In the genomic region with DNA sequence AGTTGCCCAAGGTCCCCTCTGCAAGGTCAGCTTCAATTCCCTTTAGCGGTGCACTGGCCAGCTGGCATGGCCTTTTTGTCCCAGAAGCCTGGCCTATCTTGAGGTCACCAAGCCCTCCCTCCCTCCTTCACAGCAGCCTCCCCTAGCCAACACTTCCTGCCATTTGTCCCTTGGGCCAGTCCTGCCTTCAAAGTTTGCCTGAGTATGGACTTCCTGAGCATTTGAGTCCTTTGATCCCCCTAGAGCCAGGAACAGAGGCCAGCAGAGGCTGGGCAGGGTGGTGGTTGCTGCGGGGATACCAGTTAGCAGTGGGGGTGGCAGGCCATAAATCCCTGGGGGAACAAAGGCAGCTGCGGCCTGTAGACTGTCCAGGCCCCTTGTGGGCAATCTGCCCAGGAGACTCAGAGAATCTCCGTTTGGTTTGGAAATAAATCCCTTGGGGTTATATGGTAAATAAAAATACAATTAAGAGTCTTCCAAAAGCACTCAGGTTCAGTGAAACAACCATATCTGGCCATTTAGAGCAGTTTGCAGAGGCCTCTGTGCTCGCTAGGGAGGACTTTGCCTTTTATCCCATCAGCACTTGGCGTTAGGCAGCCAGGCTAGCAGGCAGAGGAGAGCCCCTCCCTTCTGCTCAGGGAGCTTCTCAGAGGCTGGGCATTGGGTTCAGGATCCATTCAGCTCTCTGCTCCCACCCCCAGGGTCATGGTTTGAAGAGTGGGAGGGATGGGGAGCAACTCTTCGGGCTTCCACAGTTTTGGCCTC, we compare ENCODE assay signal across 1 cellular context.
TF ChIP-seq lines count a peak whose summit lies in the region.

No MANE protein-coding gene starts in this region.

TF ChIP-seq in HepG2, 621 proteins besides CTCF, POLR2A, EP300 and RAD21 (continued from another document and continues in another):
- TF ChIP-seq, protein P1, sequence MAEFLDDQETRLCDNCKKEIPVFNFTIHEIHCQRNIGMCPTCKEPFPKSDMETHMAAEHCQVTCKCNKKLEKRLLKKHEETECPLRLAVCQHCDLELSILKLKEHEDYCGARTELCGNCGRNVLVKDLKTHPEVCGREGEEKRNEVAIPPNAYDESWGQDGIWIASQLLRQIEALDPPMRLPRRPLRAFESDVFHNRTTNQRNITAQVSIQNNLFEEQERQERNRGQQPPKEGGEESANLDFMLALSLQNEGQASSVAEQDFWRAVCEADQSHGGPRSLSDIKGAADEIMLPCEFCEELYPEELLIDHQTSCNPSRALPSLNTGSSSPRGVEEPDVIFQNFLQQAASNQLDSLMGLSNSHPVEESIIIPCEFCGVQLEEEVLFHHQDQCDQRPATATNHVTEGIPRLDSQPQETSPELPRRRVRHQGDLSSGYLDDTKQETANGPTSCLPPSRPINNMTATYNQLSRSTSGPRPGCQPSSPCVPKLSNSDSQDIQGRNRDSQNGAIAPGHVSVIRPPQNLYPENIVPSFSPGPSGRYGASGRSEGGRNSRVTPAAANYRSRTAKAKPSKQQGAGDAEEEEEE (CRISPR knock-in tag; IDR thresholded peaks at IDR 0.05; ENCODE audit: borderline replicate concordance), result peak; percentile 67; the same call in 1 of the 2 replicates
- TF ChIP-seq NFIC (IDR thresholded peaks at IDR 0.05; ENCODE audit: low read length) (no peak), SIN3B (IDR thresholded peaks at IDR 0.05; ENCODE audit: low read length) (no peak), ZNF773 (CRISPR knock-in tag; IDR thresholded peaks at IDR 0.05; ENCODE audit: borderline replicate concordance) (no peak), PHF5A (CRISPR knock-in tag; IDR thresholded peaks at IDR 0.05; ENCODE audit: low read depth, unreplicated experiment) (no peak), ZNF263 (CRISPR knock-in tag; IDR thresholded peaks at IDR 0.05) (peak; percentile 94), ZNF768 (CRISPR knock-in tag; IDR thresholded peaks at IDR 0.05) (no peak), YEATS2 (CRISPR knock-in tag; IDR thresholded peaks at IDR 0.05; ENCODE audit: borderline replicate concordance) (peak; percentile 41; the same call in 1 of the 2 replicates), FIP1L1 (IDR thresholded peaks at IDR 0.05; ENCODE audit: borderline replicate concordance, insufficient read depth, low read depth, low read length) (no peak), YY1 (IDR thresholded peaks at IDR 0.05; ENCODE audit: insufficient read depth, insufficient replicate concordance, low read depth, low read length) (no peak), MAFG (CRISPR knock-in tag; IDR thresholded peaks at IDR 0.05) (no peak), RELA (CRISPR knock-in tag; IDR thresholded peaks at IDR 0.05) (no peak), SPEN (CRISPR knock-in tag; IDR thresholded peaks at IDR 0.05; ENCODE audit: low read depth) (peak; percentile 55; the same call in 1 of the 2 replicates), ZNF749 (CRISPR knock-in tag; IDR thresholded peaks at IDR 0.05; ENCODE audit: borderline replicate concordance) (no peak), ZNF33B (CRISPR knock-in tag; IDR thresholded peaks at IDR 0.05) (no peak; the same call in 1 of the 2 replicates), ZNF549 (CRISPR knock-in tag; IDR thresholded peaks at IDR 0.05) (no peak), KMT2B (CRISPR knock-in tag; IDR thresholded peaks at IDR 0.05) (no peak), NR1H2 (CRISPR knock-in tag; IDR thresholded peaks at IDR 0.05; ENCODE audit: borderline replicate concordance, low read depth) (no peak), SMARCC2 (IDR thresholded peaks at IDR 0.05) (no peak), ZFP62 (CRISPR knock-in tag; IDR thresholded peaks at IDR 0.05) (no peak), NBN (conservative IDR thresholded peaks at IDR 0.05) (no peak), TAF1 (CRISPR knock-in tag; IDR thresholded peaks at IDR 0.05) (peak; percentile 30), SRSF4 (IDR thresholded peaks at IDR 0.05; ENCODE audit: low read depth, low read length, poor library complexity, severe bottlenecking) (no peak), ZKSCAN1 (IDR thresholded peaks at IDR 0.05; ENCODE audit: low read length) (no peak), TGIF2 (CRISPR knock-in tag; IDR thresholded peaks at IDR 0.05) (no peak), ZKSCAN8 (CRISPR knock-in tag; IDR thresholded peaks at IDR 0.05; ENCODE audit: borderline replicate concordance) (no peak), FOXC1 (CRISPR knock-in tag; IDR thresholded peaks at IDR 0.05; ENCODE audit: borderline replicate concordance) (no peak)
- TF ChIP-seq, protein P2, sequence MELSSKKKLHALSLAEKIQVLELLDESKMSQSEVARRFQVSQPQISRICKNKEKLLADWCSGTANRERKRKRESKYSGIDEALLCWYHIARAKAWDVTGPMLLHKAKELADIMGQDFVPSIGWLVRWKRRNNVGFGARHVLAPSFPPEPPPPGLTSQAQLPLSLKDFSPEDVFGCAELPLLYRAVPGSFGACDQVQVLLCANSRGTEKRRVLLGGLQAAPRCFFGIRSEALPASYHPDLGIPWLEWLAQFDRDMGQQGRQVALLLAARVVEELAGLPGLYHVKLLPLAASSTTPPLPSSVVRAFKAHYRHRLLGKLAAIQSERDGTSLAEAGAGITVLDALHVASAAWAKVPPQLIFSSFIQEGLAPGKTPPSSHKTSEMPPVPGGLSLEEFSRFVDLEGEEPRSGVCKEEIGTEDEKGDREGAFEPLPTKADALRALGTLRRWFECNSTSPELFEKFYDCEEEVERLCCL (CRISPR knock-in tag; IDR thresholded peaks at IDR 0.05; ENCODE audit: borderline replicate concordance), result no peak
- TF ChIP-seq, protein P3, sequence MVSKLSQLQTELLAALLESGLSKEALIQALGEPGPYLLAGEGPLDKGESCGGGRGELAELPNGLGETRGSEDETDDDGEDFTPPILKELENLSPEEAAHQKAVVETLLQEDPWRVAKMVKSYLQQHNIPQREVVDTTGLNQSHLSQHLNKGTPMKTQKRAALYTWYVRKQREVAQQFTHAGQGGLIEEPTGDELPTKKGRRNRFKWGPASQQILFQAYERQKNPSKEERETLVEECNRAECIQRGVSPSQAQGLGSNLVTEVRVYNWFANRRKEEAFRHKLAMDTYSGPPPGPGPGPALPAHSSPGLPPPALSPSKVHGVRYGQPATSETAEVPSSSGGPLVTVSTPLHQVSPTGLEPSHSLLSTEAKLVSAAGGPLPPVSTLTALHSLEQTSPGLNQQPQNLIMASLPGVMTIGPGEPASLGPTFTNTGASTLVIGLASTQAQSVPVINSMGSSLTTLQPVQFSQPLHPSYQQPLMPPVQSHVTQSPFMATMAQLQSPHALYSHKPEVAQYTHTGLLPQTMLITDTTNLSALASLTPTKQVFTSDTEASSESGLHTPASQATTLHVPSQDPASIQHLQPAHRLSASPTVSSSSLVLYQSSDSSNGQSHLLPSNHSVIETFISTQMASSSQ (IDR thresholded peaks at IDR 0.05; ENCODE audit: low read depth), result no peak
- TF ChIP-seq, protein P3 (CRISPR knock-in tag; IDR thresholded peaks at IDR 0.05; ENCODE audit: borderline replicate concordance), result no peak
- TF ChIP-seq, protein P4, sequence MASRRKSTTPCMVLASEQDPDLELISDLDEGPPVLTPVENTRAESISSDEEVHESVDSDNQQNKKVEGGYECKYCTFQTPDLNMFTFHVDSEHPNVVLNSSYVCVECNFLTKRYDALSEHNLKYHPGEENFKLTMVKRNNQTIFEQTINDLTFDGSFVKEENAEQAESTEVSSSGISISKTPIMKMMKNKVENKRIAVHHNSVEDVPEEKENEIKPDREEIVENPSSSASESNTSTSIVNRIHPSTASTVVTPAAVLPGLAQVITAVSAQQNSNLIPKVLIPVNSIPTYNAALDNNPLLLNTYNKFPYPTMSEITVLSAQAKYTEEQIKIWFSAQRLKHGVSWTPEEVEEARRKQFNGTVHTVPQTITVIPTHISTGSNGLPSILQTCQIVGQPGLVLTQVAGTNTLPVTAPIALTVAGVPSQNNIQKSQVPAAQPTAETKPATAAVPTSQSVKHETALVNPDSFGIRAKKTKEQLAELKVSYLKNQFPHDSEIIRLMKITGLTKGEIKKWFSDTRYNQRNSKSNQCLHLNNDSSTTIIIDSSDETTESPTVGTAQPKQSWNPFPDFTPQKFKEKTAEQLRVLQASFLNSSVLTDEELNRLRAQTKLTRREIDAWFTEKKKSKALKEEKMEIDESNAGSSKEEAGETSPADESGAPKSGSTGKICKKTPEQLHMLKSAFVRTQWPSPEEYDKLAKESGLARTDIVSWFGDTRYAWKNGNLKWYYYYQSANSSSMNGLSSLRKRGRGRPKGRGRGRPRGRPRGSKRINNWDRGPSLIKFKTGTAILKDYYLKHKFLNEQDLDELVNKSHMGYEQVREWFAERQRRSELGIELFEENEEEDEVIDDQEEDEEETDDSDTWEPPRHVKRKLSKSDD (CRISPR knock-in tag; IDR thresholded peaks at IDR 0.05; ENCODE audit: low read depth), result no peak
- TF ChIP-seq, protein P5, sequence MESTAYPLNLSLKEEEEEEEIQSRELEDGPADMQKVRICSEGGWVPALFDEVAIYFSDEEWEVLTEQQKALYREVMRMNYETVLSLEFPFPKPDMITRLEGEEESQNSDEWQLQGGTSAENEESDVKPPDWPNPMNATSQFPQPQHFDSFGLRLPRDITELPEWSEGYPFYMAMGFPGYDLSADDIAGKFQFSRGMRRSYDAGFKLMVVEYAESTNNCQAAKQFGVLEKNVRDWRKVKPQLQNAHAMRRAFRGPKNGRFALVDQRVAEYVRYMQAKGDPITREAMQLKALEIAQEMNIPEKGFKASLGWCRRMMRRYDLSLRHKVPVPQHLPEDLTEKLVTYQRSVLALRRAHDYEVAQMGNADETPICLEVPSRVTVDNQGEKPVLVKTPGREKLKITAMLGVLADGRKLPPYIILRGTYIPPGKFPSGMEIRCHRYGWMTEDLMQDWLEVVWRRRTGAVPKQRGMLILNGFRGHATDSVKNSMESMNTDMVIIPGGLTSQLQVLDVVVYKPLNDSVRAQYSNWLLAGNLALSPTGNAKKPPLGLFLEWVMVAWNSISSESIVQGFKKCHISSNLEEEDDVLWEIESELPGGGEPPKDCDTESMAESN (CRISPR knock-in tag; conservative IDR thresholded peaks at IDR 0.05), result no peak
- TF ChIP-seq, protein P6, sequence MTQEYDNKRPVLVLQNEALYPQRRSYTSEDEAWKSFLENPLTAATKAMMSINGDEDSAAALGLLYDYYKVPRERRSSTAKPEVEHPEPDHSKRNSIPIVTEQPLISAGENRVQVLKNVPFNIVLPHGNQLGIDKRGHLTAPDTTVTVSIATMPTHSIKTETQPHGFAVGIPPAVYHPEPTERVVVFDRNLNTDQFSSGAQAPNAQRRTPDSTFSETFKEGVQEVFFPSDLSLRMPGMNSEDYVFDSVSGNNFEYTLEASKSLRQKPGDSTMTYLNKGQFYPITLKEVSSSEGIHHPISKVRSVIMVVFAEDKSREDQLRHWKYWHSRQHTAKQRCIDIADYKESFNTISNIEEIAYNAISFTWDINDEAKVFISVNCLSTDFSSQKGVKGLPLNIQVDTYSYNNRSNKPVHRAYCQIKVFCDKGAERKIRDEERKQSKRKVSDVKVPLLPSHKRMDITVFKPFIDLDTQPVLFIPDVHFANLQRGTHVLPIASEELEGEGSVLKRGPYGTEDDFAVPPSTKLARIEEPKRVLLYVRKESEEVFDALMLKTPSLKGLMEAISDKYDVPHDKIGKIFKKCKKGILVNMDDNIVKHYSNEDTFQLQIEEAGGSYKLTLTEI (CRISPR knock-in tag; conservative IDR thresholded peaks at IDR 0.05), result no peak
- TF ChIP-seq, protein P7, sequence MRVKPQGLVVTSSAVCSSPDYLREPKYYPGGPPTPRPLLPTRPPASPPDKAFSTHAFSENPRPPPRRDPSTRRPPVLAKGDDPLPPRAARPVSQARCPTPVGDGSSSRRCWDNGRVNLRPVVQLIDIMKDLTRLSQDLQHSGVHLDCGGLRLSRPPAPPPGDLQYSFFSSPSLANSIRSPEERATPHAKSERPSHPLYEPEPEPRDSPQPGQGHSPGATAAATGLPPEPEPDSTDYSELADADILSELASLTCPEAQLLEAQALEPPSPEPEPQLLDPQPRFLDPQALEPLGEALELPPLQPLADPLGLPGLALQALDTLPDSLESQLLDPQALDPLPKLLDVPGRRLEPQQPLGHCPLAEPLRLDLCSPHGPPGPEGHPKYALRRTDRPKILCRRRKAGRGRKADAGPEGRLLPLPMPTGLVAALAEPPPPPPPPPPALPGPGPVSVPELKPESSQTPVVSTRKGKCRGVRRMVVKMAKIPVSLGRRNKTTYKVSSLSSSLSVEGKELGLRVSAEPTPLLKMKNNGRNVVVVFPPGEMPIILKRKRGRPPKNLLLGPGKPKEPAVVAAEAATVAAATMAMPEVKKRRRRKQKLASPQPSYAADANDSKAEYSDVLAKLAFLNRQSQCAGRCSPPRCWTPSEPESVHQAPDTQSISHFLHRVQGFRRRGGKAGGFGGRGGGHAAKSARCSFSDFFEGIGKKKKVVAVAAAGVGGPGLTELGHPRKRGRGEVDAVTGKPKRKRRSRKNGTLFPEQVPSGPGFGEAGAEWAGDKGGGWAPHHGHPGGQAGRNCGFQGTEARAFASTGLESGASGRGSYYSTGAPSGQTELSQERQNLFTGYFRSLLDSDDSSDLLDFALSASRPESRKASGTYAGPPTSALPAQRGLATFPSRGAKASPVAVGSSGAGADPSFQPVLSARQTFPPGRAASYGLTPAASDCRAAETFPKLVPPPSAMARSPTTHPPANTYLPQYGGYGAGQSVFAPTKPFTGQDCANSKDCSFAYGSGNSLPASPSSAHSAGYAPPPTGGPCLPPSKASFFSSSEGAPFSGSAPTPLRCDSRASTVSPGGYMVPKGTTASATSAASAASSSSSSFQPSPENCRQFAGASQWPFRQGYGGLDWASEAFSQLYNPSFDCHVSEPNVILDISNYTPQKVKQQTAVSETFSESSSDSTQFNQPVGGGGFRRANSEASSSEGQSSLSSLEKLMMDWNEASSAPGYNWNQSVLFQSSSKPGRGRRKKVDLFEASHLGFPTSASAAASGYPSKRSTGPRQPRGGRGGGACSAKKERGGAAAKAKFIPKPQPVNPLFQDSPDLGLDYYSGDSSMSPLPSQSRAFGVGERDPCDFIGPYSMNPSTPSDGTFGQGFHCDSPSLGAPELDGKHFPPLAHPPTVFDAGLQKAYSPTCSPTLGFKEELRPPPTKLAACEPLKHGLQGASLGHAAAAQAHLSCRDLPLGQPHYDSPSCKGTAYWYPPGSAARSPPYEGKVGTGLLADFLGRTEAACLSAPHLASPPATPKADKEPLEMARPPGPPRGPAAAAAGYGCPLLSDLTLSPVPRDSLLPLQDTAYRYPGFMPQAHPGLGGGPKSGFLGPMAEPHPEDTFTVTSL (CRISPR knock-in tag; IDR thresholded peaks at IDR 0.05; ENCODE audit: borderline replicate concordance), result no peak
- TF ChIP-seq, protein P8, sequence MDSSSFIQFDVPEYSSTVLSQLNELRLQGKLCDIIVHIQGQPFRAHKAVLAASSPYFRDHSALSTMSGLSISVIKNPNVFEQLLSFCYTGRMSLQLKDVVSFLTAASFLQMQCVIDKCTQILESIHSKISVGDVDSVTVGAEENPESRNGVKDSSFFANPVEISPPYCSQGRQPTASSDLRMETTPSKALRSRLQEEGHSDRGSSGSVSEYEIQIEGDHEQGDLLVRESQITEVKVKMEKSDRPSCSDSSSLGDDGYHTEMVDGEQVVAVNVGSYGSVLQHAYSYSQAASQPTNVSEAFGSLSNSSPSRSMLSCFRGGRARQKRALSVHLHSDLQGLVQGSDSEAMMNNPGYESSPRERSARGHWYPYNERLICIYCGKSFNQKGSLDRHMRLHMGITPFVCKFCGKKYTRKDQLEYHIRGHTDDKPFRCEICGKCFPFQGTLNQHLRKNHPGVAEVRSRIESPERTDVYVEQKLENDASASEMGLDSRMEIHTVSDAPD (CRISPR knock-in tag; IDR thresholded peaks at IDR 0.05), result no peak
